Comparison of ENCODE assay signal across 8 cellular contexts in the genomic region with DNA sequence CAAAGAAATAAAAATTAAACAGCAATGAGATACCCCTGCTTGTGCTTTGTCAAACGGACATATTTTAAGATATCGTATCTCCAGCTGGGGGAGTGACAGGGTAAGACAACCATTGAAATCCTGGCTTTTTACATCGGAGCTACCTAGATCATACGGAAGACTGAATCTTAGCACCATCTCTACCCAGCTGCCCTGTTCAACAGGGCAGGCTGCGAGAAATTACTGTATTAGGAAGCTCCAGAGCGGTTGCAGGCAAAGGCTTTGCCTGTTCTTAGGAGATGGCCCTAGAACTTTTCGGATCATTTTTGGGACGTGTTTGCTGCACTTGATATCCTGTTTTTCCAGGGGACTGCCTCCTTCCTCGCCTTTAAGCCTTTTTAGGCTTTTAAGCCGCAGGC. TPM values are rescaled to one million over a fixed set of nuclear protein-coding genes. Genes with fewer than 3 reads are reported as not detected.
DNase-seq lines count a peak whose midpoint lies in the region; ATAC-seq, FAIRE-seq and TF ChIP-seq lines count a peak whose summit lies in the region.

No MANE protein-coding gene starts in this region.

- CTCF ChIA-PET in mammary epithelial cell (lab: Charles Lee; ENCODE audit: low non-redundant PET), result interaction anchor here (0.6 to 1.3 kb wide), 3 partner anchors 129 to 285 kb away, joined by 4 to 7 read pairs (median 6); no protein-coding TSS in a partner anchor

- peaks cover 15% of the 10 kb centered on the region for H3K79me2 ChIP-seq in mammary epithelial cell (ENCODE audit: insufficient read depth, low read length)

- intact Hi-C loops in mammary epithelial cell (cut with micrococcal nuclease) (loop anchor here (1.0 kb wide), 1 partner anchor 129 kb away; no protein-coding TSS in a partner anchor), aorta (cut with DNase I) (loop anchor here in 1 of 2 donors (5.0 kb wide), 1 partner anchor 343 kb away; no protein-coding TSS in a partner anchor)

- peak overlapping the region; percentile 92 to 97 (median 94) for H3K9ac ChIP-seq in BLaER1 treated with 17β-estradiol and CSF1 and Interleukin-3, amounts not matched to agents 10 nM and 100 nM
- peak overlapping the region; percentile 79 for H3K9ac ChIP-seq in mammary epithelial cell (ENCODE audit: insufficient read depth, low read length)

- no peak for FAIRE-seq in GM12891 (lab: Jason Lieb, UNC)

- ATAC-seq in aorta (ENCODE audit: low FRiP score), result no peak

- 7% methylated on average over 8 of the region's 10 CpGs for WGBS in mammary epithelial cell (ENCODE audit: low coverage, missing lambda C conversion rate)
- WGBS in aorta, 2 donors, result 5 to 8% methylated on average over 10 of the region's 10 CpGs

- DNase-seq in LNCaP clone FGC (ENCODE audit: low read depth), result no peak
- no peak for DNase-seq in mammary epithelial cell
- DNase-seq in lung microvascular endothelial cell (ENCODE audit: low read depth in 2 of 2), result peak; percentile 52 to 55
- DNase-seq in aorta, result no peak
- DNase-seq in GM19238 (ENCODE audit: insufficient read length, low spot score), result no peak
- DNase-seq in GM12891 (ENCODE audit: insufficient read length, low spot score), result no peak
- DNase-seq in activated gamma-delta T cell (lab: John Stamatoyannopoulos, UW), result no peak

- no peaks in the 10 kb centered on the region for H3K9me3 ChIP-seq in BLaER1 treated with 17β-estradiol and CSF1 and Interleukin-3, amounts not matched to agents 10 nM and 100 nM (replicated peaks in 1 of 11)
- H3K9me3 ChIP-seq in mammary epithelial cell (replicated peaks; ENCODE audit: insufficient read depth, low read length), result no peaks in the 10 kb centered on the region
- H3K9me3 ChIP-seq in aorta (ENCODE audit: control insufficient read depth, low read length), result no peaks in the 10 kb centered on the region

- H4K20me1 ChIP-seq in BLaER1 treated with 17β-estradiol and CSF1 and Interleukin-3, amounts not matched to agents 10 nM and 100 nM, result peaks cover 12 to 42% (median 23%) of the 10 kb centered on the region in 11 experiments; a peak in 20 of 22 replicates
- no peaks in the 10 kb centered on the region for H4K20me1 ChIP-seq in mammary epithelial cell (ENCODE audit: insufficient read depth, low read length)

- peaks cover 0 to 3% (median 0%) of the 10 kb centered on the region in 11 experiments; a peak in 2 of 22 replicates for H3K27me3 ChIP-seq in BLaER1 treated with 17β-estradiol and CSF1 and Interleukin-3, amounts not matched to agents 10 nM and 100 nM
- H3K27me3 ChIP-seq in mammary epithelial cell (ENCODE audit: insufficient read depth, low read length) (no peaks in the 10 kb centered on the region), aorta (ENCODE audit: control insufficient read depth in 1 of 2, insufficient read depth in 2 of 2, low read length in 1 of 2) (no peaks in the 10 kb centered on the region)

- no peak for TF ChIP-seq POLR2A in GM12891 (IDR thresholded peaks at IDR 0.05; ENCODE audit: low read depth, low read length)

- peak overlapping the region; percentile 76 to 95 (median 90) for H3K4me3 ChIP-seq in BLaER1 treated with 17β-estradiol and CSF1 and Interleukin-3, amounts not matched to agents 10 nM and 100 nM
- H3K4me3 ChIP-seq in LNCaP clone FGC (ENCODE audit: low read depth, low read length) (peak overlapping the region; percentile 60), mammary epithelial cell (replicated peaks in 1 of 3; ENCODE audit: insufficient read depth in 1 of 3, low read depth in 2 of 3, low read length in 3 of 3) (peak overlapping the region; percentile 60 to 95 (median 70)), aorta (ENCODE audit: low read length in 2 of 2) (peak overlapping the region; percentile 72 to 88)

- H2AFZ ChIP-seq in mammary epithelial cell (ENCODE audit: low read depth, low read length), result peak overlapping the region; percentile 96

- no peak for TF ChIP-seq CTCF in LNCaP clone FGC (IDR thresholded peaks at IDR 0.05; ENCODE audit: control insufficient read depth, extremely low read depth, insufficient read depth)
- TF ChIP-seq CTCF in mammary epithelial cell (conservative IDR thresholded peaks at IDR 0.05 in 1 of 2, IDR thresholded peaks at IDR 0.05 in 1 of 2; ENCODE audit: extremely low read depth in 1 of 2, insufficient read depth in 1 of 2, low read depth in 1 of 2, low read length in 2 of 2), result no peak

- H3K27ac ChIP-seq in BLaER1 treated with 17β-estradiol and CSF1 and Interleukin-3, amounts not matched to agents 10 nM and 100 nM, result peak overlapping the region in 10 of 11 experiments; percentile 89 to 96 (median 92); a peak in 20 of 22 replicates
- H3K27ac ChIP-seq in mammary epithelial cell (ENCODE audit: insufficient read depth, low read depth, low read length) (peak overlapping the region; percentile 57), aorta (ENCODE audit: low read depth in 1 of 2, low read length in 2 of 2) (peak overlapping the region; percentile 55 to 88)

- H3K36me3 ChIP-seq in BLaER1 treated with 17β-estradiol and CSF1 and Interleukin-3, amounts not matched to agents 10 nM and 100 nM, result peaks cover 0 to 12% (median 8%) of the 10 kb centered on the region in 11 experiments; a peak in 10 of 22 replicates
- H3K36me3 ChIP-seq in mammary epithelial cell (ENCODE audit: insufficient read depth, low read length) (no peaks in the 10 kb centered on the region), aorta (ENCODE audit: control insufficient read depth in 1 of 2, insufficient read depth in 2 of 2, low read length in 1 of 2) (no peaks in the 10 kb centered on the region)

- dilution Hi-C loops in mammary epithelial cell (cut with HindIII; ENCODE audit: low sequenced_read_pairs), result no loop called here

- in situ Hi-C loops in mammary epithelial cell (cut with MboI; ENCODE audit: low sequenced_read_pairs in 2 of 2), result loop anchor here (5.0 to 10.0 kb wide), 2 partner anchors 128 to 285 kb away; no protein-coding TSS in a partner anchor

- H3K4me1 ChIP-seq in BLaER1 treated with 17β-estradiol and CSF1 and Interleukin-3, amounts not matched to agents 10 nM and 100 nM, result peaks cover 38 to 50% (median 42%) of the 10 kb centered on the region in 10 experiments
- H3K4me1 ChIP-seq in mammary epithelial cell (ENCODE audit: insufficient read depth, low read length) (peaks cover 17% of the 10 kb centered on the region), aorta (ENCODE audit: control insufficient read depth in 1 of 2, insufficient read depth in 2 of 2, low read length in 2 of 2) (no peaks in the 10 kb centered on the region)

- H3K4me2 ChIP-seq in BLaER1 treated with 17β-estradiol and CSF1 and Interleukin-3, amounts not matched to agents 10 nM and 100 nM, result peak overlapping the region; percentile 85 to 97 (median 93)
- peak overlapping the region; percentile 87 for H3K4me2 ChIP-seq in mammary epithelial cell (ENCODE audit: insufficient read depth, low read depth, low read length)

- BruUV-seq in mammary epithelial cell (replicated peaks; lab: Mats Ljungman, UMichigan), result no TSS peak

TF ChIP-seq in GM12891, 5 proteins besides CTCF, POLR2A, EP300 and RAD21:
- no peak for TF ChIP-seq TAF1 (IDR thresholded peaks at IDR 0.05; ENCODE audit: low read depth, low read length)
- no peak for TF ChIP-seq PAX5 (IDR thresholded peaks at IDR 0.05; ENCODE audit: insufficient read depth, low read length, severe bottlenecking)
- no peak for TF ChIP-seq POU2F2 (IDR thresholded peaks at IDR 0.05; ENCODE audit: low read depth, low read length)
- no peak for TF ChIP-seq POLR2AphosphoS5 (IDR thresholded peaks at IDR 0.05; ENCODE audit: low read depth, low read length)
- TF ChIP-seq SPI1 (IDR thresholded peaks at IDR 0.05; ENCODE audit: low read depth, low read length), result no peak

RNA-seq across cellular contexts. Expression of a gene that starts 2.0 kb away (rescaled TPM):
- total RNA-seq in mammary epithelial cell, result 1 to 10 TPM; 4.3 to 7.2 TPM
- 2.3 TPM for polyA plus RNA-seq in mammary epithelial cell
- polyA minus RNA-seq in mammary epithelial cell, result 14.0 TPM
- total RNA-seq in lung microvascular endothelial cell, result 23.6 and 31.8 TPM in 2 replicates
- 10 to 100 TPM; 20.3 to 23.8 TPM for total RNA-seq in aorta
- polyA plus RNA-seq in aorta, result 1 to 10 TPM; 1.5 to 2.0 TPM
- 9.4 TPM for polyA plus RNA-seq in GM12891 (2012; ENCODE audit: low read depth, missing spikeins)

RNA-seq across cellular contexts. Expression of a gene that starts 38.4 kb away (rescaled TPM):
- total RNA-seq in mammary epithelial cell, result 10 to 100 TPM; 14.3 to 18.8 TPM
- polyA plus RNA-seq in mammary epithelial cell, result 4.8 TPM
- 25.9 TPM for polyA minus RNA-seq in mammary epithelial cell
- 13.3 and 16.5 TPM in 2 replicates for total RNA-seq in lung microvascular endothelial cell
- total RNA-seq in aorta, result 10 to 100 TPM; 14.5 to 21.2 TPM
- 1 to 10 TPM; 5.4 to 6.6 TPM for polyA plus RNA-seq in aorta
- polyA plus RNA-seq in GM12891 (2012; ENCODE audit: low read depth, missing spikeins), result 10.8 TPM

Comparison
In these comparisons a context has a peak if more than half of its experiments do, and no peak if none do; other contexts are left out.
1. DNase-seq: peak in lung microvascular endothelial cell (2 of 2); none in LNCaP clone FGC (single experiment), mammary epithelial cell (single experiment), aorta (0 of 2), GM19238 (single experiment), GM12891 (single experiment) and activated gamma-delta T cell (single experiment).
2. Peak in every context shown above with its lines, with median percentiles within 50 percentile points of each other: H3K27ac ChIP-seq and H3K4me3 ChIP-seq.